In the genomic region with DNA sequence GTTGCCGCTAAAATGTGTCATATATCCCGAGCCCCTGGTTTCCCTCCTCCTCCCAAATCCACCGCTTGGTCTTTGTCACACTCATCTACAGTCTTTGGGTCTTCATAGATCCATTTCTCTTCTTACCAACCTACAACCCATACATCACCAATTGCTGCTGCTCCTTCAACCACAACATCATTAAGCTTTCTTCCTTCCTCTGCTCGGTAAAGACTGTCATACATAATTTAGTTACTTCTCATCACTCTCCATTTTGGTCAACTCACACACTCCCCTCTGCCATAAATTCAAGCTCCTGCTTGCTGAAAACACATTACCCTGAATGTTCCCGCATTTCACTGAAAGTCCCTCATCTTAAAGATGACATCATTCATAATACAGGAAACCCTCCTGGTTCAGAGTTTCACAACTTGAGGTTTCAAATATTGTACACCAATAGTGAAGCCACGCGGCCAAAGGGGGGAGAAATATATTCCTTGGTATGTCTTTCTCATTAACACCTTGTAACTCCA, we compare ENCODE assay signal across 8 cellular contexts. TPM values are rescaled to one million over a fixed set of nuclear protein-coding genes. Genes with fewer than 3 reads are reported as not detected.
A peak's percentile ranks its signal among the peaks of the same experiment; 100 is the strongest.
DNase-seq lines count a peak whose midpoint lies in the region; ATAC-seq and TF ChIP-seq lines count a peak whose summit lies in the region.

No MANE protein-coding gene starts in this region.

- H3K27ac Mint-ChIP-seq in activated CD4-positive, alpha-beta T cell treated with anti-CD3 and anti-CD28 coated beads for 36 hours = peak overlapping the region; percentile 94
- H3K27ac Mint-ChIP-seq in activated T-helper 1 cell treated with anti-CD3 and anti-CD28 coated beads, Interleukin-12 subunit alpha, Interleukin-12 subunit beta, Interleukin-2, Interleukin-4 antibody, amounts not matched to agents 30 ng/mL and 10 ng/mL and 1 ng/mL, durations not matched to agents 14 hours and 24 hours and 36 hours = peak overlapping the region; percentile 87
- H3K27ac Mint-ChIP-seq in stimulated activated naive B cell treated with anti-CD40 and anti-IgM and Interleukin-4, amounts not matched to agents 10 μg/mL and 1 μg/mL and 100 μg/mL, for 72 hours = peak overlapping the region; percentile 99

- peaks cover 2% of the 10 kb centered on the region for H3K27me3 Mint-ChIP-seq in activated CD4-positive, alpha-beta T cell treated with anti-CD3 and anti-CD28 coated beads for 36 hours
- peaks cover 20% of the 10 kb centered on the region for H3K27me3 Mint-ChIP-seq in activated T-helper 1 cell treated with anti-CD3 and anti-CD28 coated beads, Interleukin-12 subunit alpha, Interleukin-12 subunit beta, Interleukin-2, Interleukin-4 antibody, amounts not matched to agents 30 ng/mL and 10 ng/mL and 1 ng/mL, durations not matched to agents 14 hours and 24 hours and 36 hours (ENCODE audit: insufficient read depth)
- peaks cover 13 to 15% of the 10 kb centered on the region in 2 donors for H3K27me3 Mint-ChIP-seq in stimulated activated naive B cell treated with anti-CD40 and anti-IgM and Interleukin-4, amounts not matched to agents 10 μg/mL and 1 μg/mL and 100 μg/mL, for 72 hours

- H3K9ac ChIP-seq in smooth muscle cell (ENCODE audit: low read depth) = no peak overlapping the region

- no peak overlapping the region for H2AFZ ChIP-seq in smooth muscle cell (ENCODE audit: low read depth)

- H4K20me1 ChIP-seq in smooth muscle cell (ENCODE audit: low read depth) = no peaks in the 10 kb centered on the region

- peaks cover 19% of the 10 kb centered on the region for H3F3A ChIP-seq in smooth muscle cell (ENCODE audit: low read depth)

- no peaks in the 10 kb centered on the region for H3K9me3 Mint-ChIP-seq in activated CD4-positive, alpha-beta T cell treated with anti-CD3 and anti-CD28 coated beads for 36 hours (ENCODE audit: low read depth)
- no peaks in the 10 kb centered on the region for H3K9me3 Mint-ChIP-seq in activated T-helper 1 cell treated with anti-CD3 and anti-CD28 coated beads, Interleukin-12 subunit alpha, Interleukin-12 subunit beta, Interleukin-2, Interleukin-4 antibody, amounts not matched to agents 30 ng/mL and 10 ng/mL and 1 ng/mL, durations not matched to agents 14 hours and 24 hours and 36 hours
- no peaks in the 10 kb centered on the region for H3K9me3 Mint-ChIP-seq in stimulated activated naive B cell treated with anti-CD40 and anti-IgM and Interleukin-4, amounts not matched to agents 10 μg/mL and 1 μg/mL and 100 μg/mL, for 72 hours

- peaks cover 25% of the 10 kb centered on the region for H3K36me3 Mint-ChIP-seq in activated CD4-positive, alpha-beta T cell treated with anti-CD3 and anti-CD28 coated beads for 36 hours (ENCODE audit: low read depth)
- H3K36me3 Mint-ChIP-seq in activated T-helper 1 cell treated with anti-CD3 and anti-CD28 coated beads, Interleukin-12 subunit alpha, Interleukin-12 subunit beta, Interleukin-2, Interleukin-4 antibody, amounts not matched to agents 30 ng/mL and 10 ng/mL and 1 ng/mL, durations not matched to agents 14 hours and 24 hours and 36 hours (ENCODE audit: low read depth) = peaks cover 16% of the 10 kb centered on the region
- H3K36me3 Mint-ChIP-seq in stimulated activated naive B cell treated with anti-CD40 and anti-IgM and Interleukin-4, amounts not matched to agents 10 μg/mL and 1 μg/mL and 100 μg/mL, for 72 hours = peaks cover 5 to 15% of the 10 kb centered on the region in 2 donors

- no peaks in the 10 kb centered on the region for H3K27me3 ChIP-seq in smooth muscle cell (ENCODE audit: low read depth)

- H3K4me1 Mint-ChIP-seq in activated CD4-positive, alpha-beta T cell treated with anti-CD3 and anti-CD28 coated beads for 36 hours = peaks cover 36% of the 10 kb centered on the region
- peaks cover 36% of the 10 kb centered on the region for H3K4me1 Mint-ChIP-seq in activated T-helper 1 cell treated with anti-CD3 and anti-CD28 coated beads, Interleukin-12 subunit alpha, Interleukin-12 subunit beta, Interleukin-2, Interleukin-4 antibody, amounts not matched to agents 30 ng/mL and 10 ng/mL and 1 ng/mL, durations not matched to agents 14 hours and 24 hours and 36 hours (ENCODE audit: low read depth)
- peaks cover 16 to 32% of the 10 kb centered on the region in 2 donors for H3K4me1 Mint-ChIP-seq in stimulated activated naive B cell treated with anti-CD40 and anti-IgM and Interleukin-4, amounts not matched to agents 10 μg/mL and 1 μg/mL and 100 μg/mL, for 72 hours

- WGBS in smooth muscle cell (ENCODE audit: low lambda C conversion rate) = 89% methylated on average over 7 of the region's 7 CpGs

- peaks cover 16% of the 10 kb centered on the region for H3K4me1 ChIP-seq in smooth muscle cell (ENCODE audit: low read depth)

- no peak overlapping the region for H3K4me3 ChIP-seq in smooth muscle cell

- no peak overlapping the region for H3K4me2 ChIP-seq in smooth muscle cell

- POLR2A ChIA-PET in activated CD4-positive, alpha-beta T cell treated with anti-CD3 and anti-CD28 coated beads for 36 hours (lab: Charles Lee) = interaction anchor here (0.7 kb wide), 1 partner anchor 10 kb away, joined by 7 read pairs; no protein-coding TSS in a partner anchor

- peak; percentile 45 for ATAC-seq in activated CD4-positive, alpha-beta T cell treated with anti-CD3 and anti-CD28 coated beads for 36 hours
- peak; percentile 29 for ATAC-seq in HG03196 (IDR thresholded peaks at IDR 0.05; ENCODE audit: unreplicated experiment)
- no peak for ATAC-seq in stimulated activated naive B cell treated with anti-CD40 and anti-IgM and Interleukin-4, amounts not matched to agents 10 μg/mL and 1 μg/mL and 100 μg/mL, for 72 hours (replicated peaks)

- no peaks in the 10 kb centered on the region for H3K79me2 ChIP-seq in smooth muscle cell (ENCODE audit: low read depth)

- H3K9me3 ChIP-seq in smooth muscle cell (replicated peaks; ENCODE audit: low read depth) = no peaks in the 10 kb centered on the region

- DNase-seq in activated CD4-positive, alpha-beta T cell treated with anti-CD3 and anti-CD28 coated beads for 36 hours = peak; percentile 56
- DNase-seq in activated CD4-positive, alpha-beta T cell treated with anti-CD3 and anti-CD28 coated beads, Interleukin-2, amount 50 U/mL, for 1 hour = no peak
- DNase-seq in activated T-helper 1 cell treated with anti-CD3 and anti-CD28 coated beads, Interleukin-12 subunit alpha, Interleukin-12 subunit beta, Interleukin-2, Interleukin-4 antibody, amounts not matched to agents 30 ng/mL and 10 ng/mL and 1 ng/mL, durations not matched to agents 14 hours and 24 hours and 36 hours (ENCODE audit: low spot score) = peak; percentile 24
- no peak for DNase-seq in stimulated activated naive B cell treated with anti-CD40 and anti-IgM and Interleukin-4, amounts not matched to agents 10 μg/mL and 1 μg/mL and 100 μg/mL, for 72 hours
- DNase-seq in DMS153 treated with DMSO at 0.1 percent for 48 hours (lab: John Stamatoyannopoulos, UW; ENCODE audit: unreplicated experiment) = no peak
- DNase-seq in SHP77 treated with DMSO at 0.1 percent for 48 hours (lab: John Stamatoyannopoulos, UW) = no peak
- DNase-seq in smooth muscle cell (lab: John Stamatoyannopoulos, UW; ENCODE audit: unreplicated experiment) = no peak

- peak overlapping the region; percentile 79 for H3K4me3 Mint-ChIP-seq in activated CD4-positive, alpha-beta T cell treated with anti-CD3 and anti-CD28 coated beads for 36 hours
- H3K4me3 Mint-ChIP-seq in activated T-helper 1 cell treated with anti-CD3 and anti-CD28 coated beads, Interleukin-12 subunit alpha, Interleukin-12 subunit beta, Interleukin-2, Interleukin-4 antibody, amounts not matched to agents 30 ng/mL and 10 ng/mL and 1 ng/mL, durations not matched to agents 14 hours and 24 hours and 36 hours = peak overlapping the region; percentile 73
- peak overlapping the region; percentile 70 to 95 for H3K4me3 Mint-ChIP-seq in stimulated activated naive B cell treated with anti-CD40 and anti-IgM and Interleukin-4, amounts not matched to agents 10 μg/mL and 1 μg/mL and 100 μg/mL, for 72 hours

- CTCF ChIA-PET in activated CD4-positive, alpha-beta T cell treated with anti-CD3 and anti-CD28 coated beads for 36 hours (lab: Charles Lee) = no interaction called here

- no peak for TF ChIP-seq CTCF in smooth muscle cell (IDR thresholded peaks at IDR 0.05; ENCODE audit: borderline replicate concordance, insufficient read depth, poor library complexity, severe bottlenecking)

- intact Hi-C loops in activated CD4-positive, alpha-beta T cell treated with anti-CD3 and anti-CD28 coated beads for 36 hours (cut with DNase I, micrococcal nuclease) = loop anchor here (1.0 to 10.0 kb wide), 6 partner anchors 110 to 1556 kb away; a partner anchor contains a TSS
- intact Hi-C loops in activated T-helper 1 cell treated with anti-CD3 and anti-CD28 coated beads, Interleukin-12 subunit alpha, Interleukin-12 subunit beta, Interleukin-2, Interleukin-4 antibody, amounts not matched to agents 30 ng/mL and 10 ng/mL and 1 ng/mL, durations not matched to agents 14 hours and 24 hours and 36 hours (cut with micrococcal nuclease) = loop anchor here (2.0 to 10.0 kb wide), 4 partner anchors 110 to 736 kb away; a partner anchor contains a TSS

- H3K27ac ChIP-seq in smooth muscle cell (ENCODE audit: low read depth) = no peak overlapping the region

- H3K36me3 ChIP-seq in smooth muscle cell (ENCODE audit: low read depth) = no peaks in the 10 kb centered on the region

RNA-seq across cellular contexts. Expression of a gene that starts 1.7 kb away (rescaled TPM):
- total RNA-seq in activated CD4-positive, alpha-beta T cell treated with anti-CD3 and anti-CD28 coated beads for 36 hours = 100 to 1,000 TPM; 119 to 128 TPM
- 122 and 131 TPM in 2 replicates for total RNA-seq in activated T-helper 1 cell treated with anti-CD3 and anti-CD28 coated beads, Interleukin-12 subunit alpha, Interleukin-12 subunit beta, Interleukin-2, Interleukin-4 antibody, amounts not matched to agents 30 ng/mL and 10 ng/mL and 1 ng/mL, durations not matched to agents 14 hours and 24 hours and 36 hours
- 62.5 and 85.3 TPM in 2 replicates for total RNA-seq in smooth muscle cell
- 69.2 and 84.4 TPM in 2 replicates for polyA plus RNA-seq in smooth muscle cell

Comparison
In these comparisons a context has a peak if more than half of its experiments do, and no peak if none do; other contexts are left out.
1. DNase-seq: peak in activated CD4-positive, alpha-beta T cell treated with anti-CD3 and anti-CD28 coated beads for 36 hours (single experiment) and activated T-helper 1 cell treated with anti-CD3 and anti-CD28 coated beads, Interleukin-12 subunit alpha, Interleukin-12 subunit beta, Interleukin-2, Interleukin-4 antibody, amounts not matched to agents 30 ng/mL and 10 ng/mL and 1 ng/mL, durations not matched to agents 14 hours and 24 hours and 36 hours (single experiment); none in activated CD4-positive, alpha-beta T cell treated with anti-CD3 and anti-CD28 coated beads, Interleukin-2, amount 50 U/mL, for 1 hour (single experiment), stimulated activated naive B cell treated with anti-CD40 and anti-IgM and Interleukin-4, amounts not matched to agents 10 μg/mL and 1 μg/mL and 100 μg/mL, for 72 hours (single experiment), DMS153 treated with DMSO at 0.1 percent for 48 hours (single experiment), SHP77 treated with DMSO at 0.1 percent for 48 hours (single experiment) and smooth muscle cell (single experiment).
2. ATAC-seq: peak in activated CD4-positive, alpha-beta T cell treated with anti-CD3 and anti-CD28 coated beads for 36 hours (single experiment) and HG03196 (single experiment); none in stimulated activated naive B cell treated with anti-CD40 and anti-IgM and Interleukin-4, amounts not matched to agents 10 μg/mL and 1 μg/mL and 100 μg/mL, for 72 hours (0 of 2).
3. Peak in every context shown above with its lines, with median percentiles within 50 percentile points of each other: H3K27ac Mint-ChIP-seq and H3K4me3 Mint-ChIP-seq.